ENCODE assay signal across 15 cellular contexts in genomic region chr1:19087017-19087736, GRCh38.
A peak's percentile ranks its signal among the peaks of the same experiment; 100 is the strongest.
DNase-seq lines count a peak whose midpoint lies in the region; ATAC-seq lines count a peak whose summit lies in the region.
"Had no signal": no experiment of that assay in that cellular context is flagged by ENCODE, and none has a peak within 500 bp of the region (broad histone marks: within the 10 kb centered on the region; RNA-seq: fewer than 3 reads in every experiment).

No MANE protein-coding gene starts in this region.

- WGBS in esophagus, 2 donors = 64 to 67% methylated on average over 6 of the region's 6 CpGs

- peaks cover 77% of the 10 kb centered on the region for H3K36me3 Mint-ChIP-seq in activated CD4-positive, alpha-beta T cell treated with anti-CD3 and anti-CD28 coated beads, Interleukin-2, amount 10 ng/mL, durations not matched to agents 24 days and 14 days (ENCODE audit: low read depth)
- H3K36me3 Mint-ChIP-seq in stimulated activated naive B cell treated with anti-CD40 and anti-IgM and Interleukin-4, amounts not matched to agents 10 μg/mL and 1 μg/mL and 100 μg/mL, for 72 hours = peaks cover 47 to 73% of the 10 kb centered on the region in 2 donors

- no peaks in the 10 kb centered on the region for H3K27me3 ChIP-seq in esophagus (ENCODE audit: control insufficient read depth in 1 of 2, insufficient read depth in 2 of 2, low read length in 2 of 2)
- H3K27me3 ChIP-seq: neural progenitor cell, testis had no signal

- H3K9me3 ChIP-seq in esophagus (ENCODE audit: control insufficient read depth in 2 of 2, insufficient read depth in 1 of 2, low read depth in 1 of 2, low read length in 1 of 2) = no peaks in the 10 kb centered on the region
- H3K9me3 ChIP-seq: testis had no signal

- H3K4me3 Mint-ChIP-seq in activated CD4-positive, alpha-beta T cell treated with anti-CD3 and anti-CD28 coated beads, Interleukin-2, amount 10 ng/mL, durations not matched to agents 24 days and 14 days = no peak overlapping the region
- no peak overlapping the region for H3K4me3 Mint-ChIP-seq in stimulated activated naive B cell treated with anti-CD40 and anti-IgM and Interleukin-4, amounts not matched to agents 10 μg/mL and 1 μg/mL and 100 μg/mL, for 72 hours
- H3K4me3 Mint-ChIP-seq: central memory CD8-positive, alpha-beta T cell; neural progenitor cell had no signal

- H3K4me1 Mint-ChIP-seq in activated CD4-positive, alpha-beta T cell treated with anti-CD3 and anti-CD28 coated beads, Interleukin-2, amount 10 ng/mL, durations not matched to agents 24 days and 14 days = peaks cover 36% of the 10 kb centered on the region
- H3K4me1 Mint-ChIP-seq in stimulated activated naive B cell treated with anti-CD40 and anti-IgM and Interleukin-4, amounts not matched to agents 10 μg/mL and 1 μg/mL and 100 μg/mL, for 72 hours = peaks cover 19 to 21% of the 10 kb centered on the region in 2 donors
- H3K4me1 Mint-ChIP-seq: neural progenitor cell had no signal

- no peak for DNase-seq in activated CD4-positive, alpha-beta T cell treated with anti-CD3 and anti-CD28 coated beads, Interleukin-2, amount 10 ng/mL, durations not matched to agents 24 days and 14 days
- no peak for DNase-seq in activated CD4-positive, alpha-beta T cell treated with anti-CD3 and anti-CD28 coated beads for 48 hours
- DNase-seq in NCI-H82 treated with DMSO at 0.1 percent for 48 hours (lab: John Stamatoyannopoulos, UW; ENCODE audit: unreplicated experiment) = peak; percentile 42
- DNase-seq in stimulated activated naive B cell treated with anti-CD40 and anti-IgM and Interleukin-4, amounts not matched to agents 10 μg/mL and 1 μg/mL and 100 μg/mL, for 72 hours = no peak
- DNase-seq in substantia nigra (lab: John Stamatoyannopoulos, UW) = no peak
- DNase-seq in activated gamma-delta T cell (lab: John Stamatoyannopoulos, UW) = no peak
- DNase-seq in cerebellum (ENCODE audit: low spot score) = no peak
- DNase-seq: hippocampal formation, NCI-H226, OCI-M1, testis had no signal

- no peaks in the 10 kb centered on the region for H3K9me3 Mint-ChIP-seq in activated CD4-positive, alpha-beta T cell treated with anti-CD3 and anti-CD28 coated beads, Interleukin-2, amount 10 ng/mL, durations not matched to agents 24 days and 14 days
- H3K9me3 Mint-ChIP-seq in stimulated activated naive B cell treated with anti-CD40 and anti-IgM and Interleukin-4, amounts not matched to agents 10 μg/mL and 1 μg/mL and 100 μg/mL, for 72 hours = no peaks in the 10 kb centered on the region
- H3K9me3 Mint-ChIP-seq: central memory CD8-positive, alpha-beta T cell; neural progenitor cell had no signal

- ATAC-seq in stimulated activated naive B cell treated with anti-CD40 and anti-IgM and Interleukin-4, amounts not matched to agents 10 μg/mL and 1 μg/mL and 100 μg/mL, for 72 hours (replicated peaks) = no peak

- intact Hi-C loops in activated CD4-positive, alpha-beta T cell treated with anti-CD3 and anti-CD28 coated beads, Interleukin-2, amount 10 ng/mL, durations not matched to agents 24 days and 14 days (cut with micrococcal nuclease) = loop anchor here (5.0 kb wide), 1 partner anchor 180 kb away; no protein-coding TSS in a partner anchor

- H3K27ac ChIP-seq in esophagus (ENCODE audit: low read depth in 2 of 2, low read length in 1 of 2) (peak overlapping the region; percentile 18 to 62), substantia nigra (ENCODE audit: low read depth, low read length, poor library complexity, severe bottlenecking) (no peak overlapping the region)
- H3K27ac ChIP-seq: neural progenitor cell, testis had no signal

- peak overlapping the region; percentile 85 for H3K27ac Mint-ChIP-seq in activated CD4-positive, alpha-beta T cell treated with anti-CD3 and anti-CD28 coated beads, Interleukin-2, amount 10 ng/mL, durations not matched to agents 24 days and 14 days
- H3K27ac Mint-ChIP-seq in stimulated activated naive B cell treated with anti-CD40 and anti-IgM and Interleukin-4, amounts not matched to agents 10 μg/mL and 1 μg/mL and 100 μg/mL, for 72 hours = peak overlapping the region; percentile 90
- H3K27ac Mint-ChIP-seq: neural progenitor cell had no signal

- H3K4me3 ChIP-seq in esophagus (ENCODE audit: low read depth in 1 of 2, low read length in 2 of 2) = no peak overlapping the region
- H3K4me3 ChIP-seq: neural progenitor cell, skin epidermis, testis had no signal

- H3K4me1 ChIP-seq in esophagus (ENCODE audit: control insufficient read depth in 2 of 2, insufficient read depth in 2 of 2, low read length in 1 of 2) = peaks cover 2 to 8% of the 10 kb centered on the region in 2 donors
- H3K4me1 ChIP-seq: neural progenitor cell had no signal

- H3K36me3 ChIP-seq in esophagus (ENCODE audit: control insufficient read depth in 2 of 2, insufficient read depth in 2 of 2, low read length in 1 of 2) = peaks cover 30 to 44% of the 10 kb centered on the region in 2 donors

- no peaks in the 10 kb centered on the region for H3K27me3 Mint-ChIP-seq in activated CD4-positive, alpha-beta T cell treated with anti-CD3 and anti-CD28 coated beads, Interleukin-2, amount 10 ng/mL, durations not matched to agents 24 days and 14 days
- H3K27me3 Mint-ChIP-seq in stimulated activated naive B cell treated with anti-CD40 and anti-IgM and Interleukin-4, amounts not matched to agents 10 μg/mL and 1 μg/mL and 100 μg/mL, for 72 hours = no peaks in the 10 kb centered on the region
- H3K27me3 Mint-ChIP-seq: central memory CD8-positive, alpha-beta T cell had no signal
